8 cellular contexts compared by ENCODE assay signal in genomic region chr17:83080641-83081560, GRCh38. TPM values are rescaled to one million over a fixed set of nuclear protein-coding genes. Genes with fewer than 3 reads are reported as not detected.
DNase-seq lines count a peak whose midpoint lies in the region; ATAC-seq, FAIRE-seq and TF ChIP-seq lines count a peak whose summit lies in the region.

No MANE protein-coding gene starts in this region.

- H3K4me1 ChIP-seq in RWPE2 (ENCODE audit: insufficient read depth, poor library complexity, severe bottlenecking) = peaks cover 14% of the 10 kb centered on the region
- peaks cover 11 to 72% of the 10 kb centered on the region in 2 experiments for H3K4me1 ChIP-seq in K562 (replicated peaks in 1 of 2; ENCODE audit: control insufficient read depth in 2 of 2, insufficient read depth in 2 of 2, low read length in 2 of 2)

- DNase-seq in GM13976 (ENCODE audit: low spot score) = peak; percentile 85
- no peak for DNase-seq in RWPE2 (ENCODE audit: low spot score)
- DNase-seq in K562 (ENCODE audit: extremely low read depth in 1 of 4, low spot score in 3 of 4) = peak; percentile 49 to 84 (median 67)
- DNase-seq in kidney glomerular epithelial cell (lab: John Stamatoyannopoulos, UW) = peak; percentile 42
- peak; percentile 33 to 50 (median 38) for DNase-seq in stimulated activated CD4-positive, alpha-beta T cell treated with anti-CD3 and anti-CD28 coated beads, TNF-alpha, amount 100 ng/mL, for 4 hours (ENCODE audit: low read depth in 3 of 3)
- DNase-seq in cerebellar cortex (ENCODE audit: low spot score) = no peak
- DNase-seq in SHP77 treated with DMSO at 0.1 percent for 48 hours (lab: John Stamatoyannopoulos, UW) = no peak

- peak overlapping the region; percentile 68 to 91; a peak in 3 of 4 replicates for H3K9ac ChIP-seq in K562 (ENCODE audit: insufficient read depth in 1 of 2, low read depth in 2 of 2, low read length in 2 of 2)

- in situ Hi-C loops in GM13976 (cut with MboI; ENCODE audit: low sequenced_read_pairs, unreplicated experiment) (no loop called here), K562 (cut with MboI) (no loop called here)

- no peak for ATAC-seq in RWPE2 (ENCODE audit: low read depth)
- ATAC-seq in K562 = peak; percentile 32
- no peak for ATAC-seq in HG03175 (IDR thresholded peaks at IDR 0.05; ENCODE audit: unreplicated experiment)

- peaks cover 3% of the 10 kb centered on the region for H3K9me1 ChIP-seq in K562 (ENCODE audit: control insufficient read depth, insufficient read depth, low read length)

- CTCF ChIA-PET in K562 (lab: Yijun Ruan, JAX; ENCODE audit: low intra/inter-chr PET ratio) = no interaction called here

- TF ChIP-seq CTCF in GM13976 (IDR thresholded peaks at IDR 0.05; ENCODE audit: borderline replicate concordance, control extremely low read depth, extremely low read depth, insufficient read depth, missing control alignments) (no peak), RWPE2 (IDR thresholded peaks at IDR 0.05; ENCODE audit: poor library complexity, severe bottlenecking) (no peak), K562 (IDR thresholded peaks at IDR 0.05 in 2 of 3, conservative IDR thresholded peaks at IDR 0.05 in 1 of 3; ENCODE audit: insufficient read depth in 2 of 3, low read depth in 1 of 3, low read length in 3 of 3) (no peak)

- H3K4me2 ChIP-seq in K562 (ENCODE audit: insufficient read depth, low read length) = peak overlapping the region; percentile 37; the same call in 1 of the 2 replicates

- WGBS in K562 (ENCODE audit: insufficient coverage, low coverage, missing lambda C conversion rate) = 7% methylated on average over 25 of the region's 126 CpGs

- BruUV-seq in K562 (replicated peaks; lab: Mats Ljungman, UMichigan) = no TSS peak

- peaks cover 34% of the 10 kb centered on the region for H4K20me1 ChIP-seq in K562 (replicated peaks; ENCODE audit: control insufficient read depth, insufficient read depth, low read length)

- H3K27ac ChIP-seq in RWPE2 (ENCODE audit: poor library complexity, severe bottlenecking) = no peak overlapping the region
- peak overlapping the region; percentile 75; the same call in 1 of the 3 replicates for H3K27ac ChIP-seq in K562 (ENCODE audit: extremely low read depth, low read depth, low read length)

- H3K27me3 ChIP-seq in RWPE2 (ENCODE audit: insufficient read depth, poor library complexity, severe bottlenecking) (peaks cover 10% of the 10 kb centered on the region), K562 (ENCODE audit: control insufficient read depth in 2 of 2, insufficient read depth in 2 of 2, low read length in 2 of 2) (peaks cover 0 to 5% of the 10 kb centered on the region in 2 experiments; a peak in 1 of 5 replicates)

- H3K4me3 ChIP-seq in RWPE2 (ENCODE audit: severe bottlenecking) = peak overlapping the region; percentile 78
- peak overlapping the region; percentile 66 for H3K4me3 ChIP-seq in K562

- no peak for TF ChIP-seq POLR2A in K562 (conservative IDR thresholded peaks at IDR 0.05)

- intact Hi-C loops in K562 (cut with micrococcal nuclease) = no loop called here

- H2AFZ ChIP-seq in K562 (ENCODE audit: low read depth, low read length) = no peak overlapping the region

- H3K9me3 ChIP-seq in RWPE2 (ENCODE audit: severe bottlenecking) (no peaks in the 10 kb centered on the region), K562 (replicated peaks; ENCODE audit: control insufficient read depth, insufficient read depth, low read depth, low read length) (no peaks in the 10 kb centered on the region)

- FAIRE-seq in K562 (lab: Jason Lieb, UNC) = no peak

- peaks cover 51% of the 10 kb centered on the region for H3K79me2 ChIP-seq in K562 (ENCODE audit: control insufficient read depth, insufficient read depth, low read length)

- no peak for TF ChIP-seq EP300 in K562 (IDR thresholded peaks at IDR 0.05; ENCODE audit: low read length)

- POLR2A ChIA-PET in K562 (lab: Yijun Ruan, JAX) = no interaction called here

- no peaks in the 10 kb centered on the region for H3K36me3 ChIP-seq in RWPE2 (ENCODE audit: low read depth)
- H3K36me3 ChIP-seq in K562 (ENCODE audit: control insufficient read depth, insufficient read depth, low read length) = peaks cover 42% of the 10 kb centered on the region; the same call in 2 of the 3 replicates

- TF ChIP-seq RAD21 in K562 (CRISPR knock-in tag; conservative IDR thresholded peaks at IDR 0.05 in 1 of 2, IDR thresholded peaks at IDR 0.05 in 1 of 2) = no peak

TF ChIP-seq in K562, 482 proteins besides CTCF, POLR2A, EP300 and RAD21 (continues in another document):
- TF ChIP-seq ZBTB7A (IDR thresholded peaks at IDR 0.05; ENCODE audit: borderline replicate concordance, control insufficient read depth, low read depth, low read length) (peak; percentile 70; the same call in 1 of the 2 replicates), PCBP2 (IDR thresholded peaks at IDR 0.05; ENCODE audit: low read depth, low read length, poor library complexity, severe bottlenecking) (peak; percentile 23), CTBP1 (IDR thresholded peaks at IDR 0.05; ENCODE audit: borderline replicate concordance) (peak; percentile 23; the same call in 1 of the 2 replicates), RBFOX2 (IDR thresholded peaks at IDR 0.05; ENCODE audit: low read depth, low read length) (peak; percentile 56), KDM5B (IDR thresholded peaks at IDR 0.05; ENCODE audit: insufficient replicate concordance, low read depth, low read length) (peak; percentile 26), VEZF1 (CRISPR knock-in tag; IDR thresholded peaks at IDR 0.05) (peak; percentile 85), ARID4B (CRISPR knock-in tag; IDR thresholded peaks at IDR 0.05) (peak; percentile 42; the same call in 1 of the 2 replicates), ID3 (CRISPR knock-in tag; IDR thresholded peaks at IDR 0.05) (no peak), ID3 (tag; IDR thresholded peaks at IDR 0.05) (no peak)

RNA-seq across cellular contexts. Expression of gene METRNL, which starts 1.5 kb away (rescaled TPM):
- total RNA-seq in K562 (2011; cell fraction: chromatin; rRNA removed; ENCODE audit: low replicate concordance) = 12.2 and 22.8 TPM in 2 replicates
- 23.4 and 25.7 TPM in 2 replicates for total RNA-seq in K562 (2011; cell fraction: nucleolus; rRNA removed)
- 12.5 and 12.8 TPM in 2 replicates for total RNA-seq in K562 (2011; cell fraction: nucleoplasm; rRNA removed)
- total RNA-seq in K562 (2014; rRNA removed) (28.2 and 34.9 TPM in 2 replicates), K562 (2014; rRNA removed; fragmentation: Illumina TruSeq; extraction: Trizol) (2.2 and 2.3 TPM in 2 replicates), K562 (2015; rRNA removed; fragmentation: Illumina TruSeq; extraction: Trizol) (10.7 and 14.2 TPM in 2 replicates), K562 (2021) (25.7 and 31.8 TPM in 2 replicates)
- polyA plus RNA-seq in K562 (2011; rRNA removed) (2.9 and 6.2 TPM in 2 replicates), K562 (2014; fragmentation: Illumina TruSeq; extraction: Trizol) (1.7 and 10.2 TPM in 2 replicates), K562 (2014; fragmentation: Nextera tagmentation; extraction: Ambion mirVana) (under 1 TPM; 0.17 to 0.18 TPM), K562 (2014; rRNA removed) (19.5 and 23.5 TPM in 2 replicates)
- polyA plus RNA-seq in K562 (2011; cell fraction: cytosol; rRNA removed) = 14.1 and 23.9 TPM in 2 replicates
- 8.7 and 14.9 TPM in 2 replicates for polyA plus RNA-seq in K562 (2011; cell fraction: nucleus; rRNA removed)
- polyA plus RNA-seq in K562 (2012) = 24.6 and 38.9 TPM in 2 replicates
- 1.9 and 2.0 TPM in 2 replicates for polyA minus RNA-seq in K562 (2011; rRNA and poly(A)+ RNA removed)
- 19.5 and 23.5 TPM in 2 replicates for polyA minus RNA-seq in K562 (2011; cell fraction: cytosol; rRNA and poly(A)+ RNA removed)
- polyA minus RNA-seq in K562 (2011; cell fraction: nucleus; rRNA and poly(A)+ RNA removed) = 6.1 and 6.4 TPM in 2 replicates

Comparison
In these comparisons a context has a peak if more than half of its experiments do, and no peak if none do; other contexts are left out.
1. DNase-seq: peak in GM13976 (single experiment), K562 (4 of 4), kidney glomerular epithelial cell (single experiment) and stimulated activated CD4-positive, alpha-beta T cell treated with anti-CD3 and anti-CD28 coated beads, TNF-alpha, amount 100 ng/mL, for 4 hours (3 of 3); none in RWPE2 (single experiment), cerebellar cortex (single experiment) and SHP77 treated with DMSO at 0.1 percent for 48 hours (single experiment).